In the genomic region with DNA sequence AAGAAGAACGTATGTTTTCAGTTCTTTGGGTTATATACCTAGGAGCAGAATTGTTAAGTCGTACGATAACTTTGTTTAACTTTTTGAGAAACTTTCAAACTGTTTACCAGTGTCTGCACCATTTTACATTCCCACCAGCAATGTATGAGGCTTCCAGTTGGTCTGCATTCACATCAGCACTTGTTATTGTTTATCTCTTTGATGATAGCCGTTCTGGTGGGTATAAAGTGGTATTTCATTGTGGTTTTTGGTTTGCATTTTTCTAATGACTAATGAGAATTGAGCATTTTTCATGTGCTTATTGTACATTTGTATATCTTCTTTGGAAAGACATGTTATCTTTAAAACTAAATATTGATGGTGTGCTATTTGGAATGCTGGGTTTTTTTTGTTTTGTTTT, we compare ENCODE assay signal across 36 cellular contexts. TPM values are rescaled to one million over a fixed set of nuclear protein-coding genes. Genes with fewer than 3 reads are reported as not detected.
A peak's percentile ranks its signal among the peaks of the same experiment; 100 is the strongest.
DNase-seq lines count a peak whose midpoint lies in the region; ATAC-seq and TF ChIP-seq lines count a peak whose summit lies in the region.
"Had no signal": no experiment of that assay in that cellular context is flagged by ENCODE, and none has a peak within 500 bp of the region (broad histone marks: within the 10 kb centered on the region; RNA-seq: fewer than 3 reads in every experiment).

No MANE protein-coding gene starts in this region.

- H3K4me1 ChIP-seq in GM23338 (ENCODE audit: insufficient read depth) (no peaks in the 10 kb centered on the region), fibroblast of lung (ENCODE audit: control insufficient read depth, extremely low read depth, insufficient read depth, low read length) (peaks cover 7% of the 10 kb centered on the region)
- H3K4me1 ChIP-seq: Peyer's patch had no signal

- H3K27me3 Mint-ChIP-seq in GM23338 (ENCODE audit: insufficient read depth, low read depth, poor library complexity) = no peaks in the 10 kb centered on the region
- H3K27me3 Mint-ChIP-seq: activated naive CD8-positive, alpha-beta T cell treated with anti-CD3 and anti-CD28 coated beads for 36 hours; CD4-positive, alpha-beta T cell had no signal

- no peak for DNase-seq in GM23338 (ENCODE audit: low spot score)
- no peak for DNase-seq in SK-N-MC (ENCODE audit: low read depth, low spot score)
- DNase-seq in fibroblast of lung (ENCODE audit: low read depth in 2 of 2) = peak; percentile 47 to 68
- no peak for DNase-seq in NCI-H526 (lab: John Stamatoyannopoulos, UW)
- no peak for DNase-seq in stimulated activated CD4-positive, alpha-beta T cell treated with anti-CD3 and anti-CD28 coated beads, Interleukin-15, amount 100 ng/mL, for 24 hours
- no peak for DNase-seq in NCI-H446 treated with DMSO at 0.1 percent for 48 hours (lab: John Stamatoyannopoulos, UW)
- DNase-seq: activated CD4-positive, alpha-beta T cell treated with anti-CD3 and anti-CD28 coated beads for 48 hours; activated effector memory CD4-positive, alpha-beta T cell treated with Interleukin-2 at 50 U/mL for 16 hours; activated naive CD8-positive, alpha-beta T cell treated with anti-CD3 and anti-CD28 coated beads for 36 hours; AML-193; caudate nucleus; CD4-positive, alpha-beta T cell; dermis blood vessel endothelial cell; DND-41; hypothalamus; KG1; left cardiac atrium; MM.1S; mucosa of descending colon; natural killer cell; NCI-H1105 treated with DMSO at 0.1 percent for 48 hours; NCI-H1930; NCI-H69; nucleus accumbens; Peyer's patch; SIG-M5; sigmoid colon; SW 1271; T1000; trophoblast cell had no signal

- H3K27me3 ChIP-seq in GM23338 (ENCODE audit: insufficient read depth) (no peaks in the 10 kb centered on the region), fibroblast of lung (ENCODE audit: control insufficient read depth, insufficient read depth, low read length) (no peaks in the 10 kb centered on the region)
- H3K27me3 ChIP-seq: Peyer's patch, sigmoid colon had no signal

- H3K4me2 ChIP-seq in GM23338 = no peak overlapping the region
- no peak overlapping the region for H3K4me2 ChIP-seq in fibroblast of lung (ENCODE audit: extremely low read depth, insufficient read depth, low read length)

- ATAC-seq in GM23338 = no peak
- ATAC-seq in GM18505 (IDR thresholded peaks at IDR 0.05; ENCODE audit: unreplicated experiment) = no peak
- ATAC-seq: esophagus mucosa; left cardiac atrium; mucosa of descending colon; natural killer cell; stimulated activated effector memory CD8-positive, alpha-beta T cell treated with anti-CD3 and anti-CD28 coated beads, Interleukin-12 subunit alpha, Interleukin-12 subunit beta, amount 100 ng/mL, for 72 hours had no signal

- TF ChIP-seq CTCF in GM23338 (conservative IDR thresholded peaks at IDR 0.05; ENCODE audit: low read depth in 2 of 2) (no peak), fibroblast of lung (conservative IDR thresholded peaks at IDR 0.05 in 1 of 2, IDR thresholded peaks at IDR 0.05 in 1 of 2; ENCODE audit: low read depth in 1 of 2, low read length in 2 of 2) (no peak)

- H3K4me3 Mint-ChIP-seq in GM23338 = no peak overlapping the region
- H3K4me3 Mint-ChIP-seq: activated naive CD8-positive, alpha-beta T cell treated with anti-CD3 and anti-CD28 coated beads for 36 hours; CD4-positive, alpha-beta T cell; natural killer cell; stimulated activated effector memory CD8-positive, alpha-beta T cell treated with anti-CD3 and anti-CD28 coated beads, Interleukin-12 subunit alpha, Interleukin-12 subunit beta, amount 100 ng/mL, for 72 hours had no signal

- peaks cover 26% of the 10 kb centered on the region for H3K36me3 Mint-ChIP-seq in GM23338 (ENCODE audit: low read depth)

- H3K36me3 ChIP-seq in GM23338 (ENCODE audit: insufficient read depth) (peaks cover 16% of the 10 kb centered on the region), SK-N-MC (ENCODE audit: insufficient read depth, low read length) (peaks cover 37% of the 10 kb centered on the region), fibroblast of lung (ENCODE audit: control insufficient read depth, insufficient read depth, low read length) (peaks cover 4% of the 10 kb centered on the region)

- no peaks in the 10 kb centered on the region for H3K9me2 ChIP-seq in GM23338 (ENCODE audit: insufficient read depth)

- H3F3A ChIP-seq in GM23338 (replicated peaks; ENCODE audit: low read depth) = no peaks in the 10 kb centered on the region

- H4K20me1 ChIP-seq in GM23338 (replicated peaks; ENCODE audit: insufficient read depth) (peaks cover 22% of the 10 kb centered on the region; the same call in 1 of the 2 replicates), fibroblast of lung (ENCODE audit: control insufficient read depth, extremely low read depth, insufficient read depth, low read length) (peaks cover 2% of the 10 kb centered on the region)

- H3K4me3 ChIP-seq in GM23338 = no peak overlapping the region
- H3K4me3 ChIP-seq in SK-N-MC = no peak overlapping the region
- H3K4me3 ChIP-seq in fibroblast of lung (replicated peaks in 1 of 4; ENCODE audit: control extremely low read depth in 1 of 4, insufficient read depth in 1 of 4, low read depth in 3 of 4, low read length in 4 of 4) = no peak overlapping the region
- H3K4me3 ChIP-seq: GM23248, mucosa of descending colon, Peyer's patch, sigmoid colon had no signal

- no peaks in the 10 kb centered on the region for H3K9me3 ChIP-seq in SK-N-MC (ENCODE audit: low read depth, low read length)
- H3K9me3 ChIP-seq in fibroblast of lung (ENCODE audit: control insufficient read depth, insufficient read depth, low read depth, low read length) = no peaks in the 10 kb centered on the region
- H3K9me3 ChIP-seq: mucosa of descending colon, Peyer's patch, sigmoid colon had no signal

- H2AFZ ChIP-seq in GM23338 = no peak overlapping the region
- H2AFZ ChIP-seq in fibroblast of lung (ENCODE audit: low read length) = no peak overlapping the region
- H2AFZ ChIP-seq: GM23248 had no signal

- no peaks in the 10 kb centered on the region for H3K4me1 Mint-ChIP-seq in GM23338

- H3K27ac ChIP-seq in GM23338 (ENCODE audit: low read depth) (no peak overlapping the region), SK-N-MC (0 out of 2 replicates have a peak overlapping the region, but pooled peaks have one; percentile 12), fibroblast of lung (ENCODE audit: insufficient read depth, low read length) (no peak overlapping the region)
- H3K27ac ChIP-seq: GM23248, HL-60, Peyer's patch, sigmoid colon, WERI-Rb-1 had no signal

- peak overlapping the region; percentile 48 for H3K27ac Mint-ChIP-seq in GM23338
- H3K27ac Mint-ChIP-seq: activated naive CD8-positive, alpha-beta T cell treated with anti-CD3 and anti-CD28 coated beads for 36 hours; stimulated activated effector memory CD8-positive, alpha-beta T cell treated with anti-CD3 and anti-CD28 coated beads, Interleukin-12 subunit alpha, Interleukin-12 subunit beta, amount 100 ng/mL, for 72 hours had no signal

- no peak for TF ChIP-seq POLR2A in GM18505 (IDR thresholded peaks at IDR 0.05; ENCODE audit: borderline replicate concordance, extremely low read depth, insufficient read depth, insufficient read length)

- no peaks in the 10 kb centered on the region for H3K9me3 Mint-ChIP-seq in GM23338
- H3K9me3 Mint-ChIP-seq: activated naive CD8-positive, alpha-beta T cell treated with anti-CD3 and anti-CD28 coated beads for 36 hours; CD4-positive, alpha-beta T cell; natural killer cell; stimulated activated effector memory CD8-positive, alpha-beta T cell treated with anti-CD3 and anti-CD28 coated beads, Interleukin-12 subunit alpha, Interleukin-12 subunit beta, amount 100 ng/mL, for 72 hours had no signal

- H3K79me2 ChIP-seq in GM23338 (replicated peaks; ENCODE audit: insufficient read depth) (peaks cover 56% of the 10 kb centered on the region), fibroblast of lung (ENCODE audit: control insufficient read depth, insufficient read depth, low read length) (peaks cover 28% of the 10 kb centered on the region)

- H3K9ac ChIP-seq in SK-N-MC (ENCODE audit: insufficient read length) (no peak overlapping the region), fibroblast of lung (ENCODE audit: insufficient read depth, low read length) (no peak overlapping the region)
- H3K9ac ChIP-seq: GM23248 had no signal

TF ChIP-seq in GM23338, 12 proteins besides CTCF, POLR2A, EP300 and RAD21 (continues in another document):
- TF ChIP-seq ZNF331 (CRISPR knock-in tag; IDR thresholded peaks at IDR 0.05; ENCODE audit: low read depth) (no peak), REST (IDR thresholded peaks at IDR 0.05; ENCODE audit: unreplicated experiment) (no peak)

RNA-seq across cellular contexts. Expression of gene KDM2A, which starts 59.8 kb away (rescaled TPM):
- 38.0 and 54.1 TPM in 2 replicates for total RNA-seq in GM23338 (2014; rRNA removed; shearing (Covaris generic))
- 24.2 and 25.0 TPM in 2 replicates for polyA plus RNA-seq in GM23338 (2016; fragmentation: Nextera tagmentation; extraction: Ambion mirVana)
- total RNA-seq in fibroblast of lung = 33.1 and 42.6 TPM in 2 replicates
- polyA plus RNA-seq in fibroblast of lung = 36.4 and 39.2 TPM in 2 replicates
- 28.7 and 29.9 TPM in 2 replicates for polyA plus RNA-seq in fibroblast of lung (2012)
- 92.0 and 105 TPM in 2 replicates for polyA minus RNA-seq in fibroblast of lung (ENCODE audit: low replicate concordance)

Comparison
In these comparisons a context has a peak if more than half of its experiments do, and no peak if none do; other contexts are left out.
1. DNase-seq: peak in fibroblast of lung (2 of 2); none in GM23338 (single experiment), SK-N-MC (single experiment), NCI-H526 (0 of 2), stimulated activated CD4-positive, alpha-beta T cell treated with anti-CD3 and anti-CD28 coated beads, Interleukin-15, amount 100 ng/mL, for 24 hours (single experiment) and NCI-H446 treated with DMSO at 0.1 percent for 48 hours (single experiment).